1 cellular context compared by ENCODE assay signal in the genomic region with DNA sequence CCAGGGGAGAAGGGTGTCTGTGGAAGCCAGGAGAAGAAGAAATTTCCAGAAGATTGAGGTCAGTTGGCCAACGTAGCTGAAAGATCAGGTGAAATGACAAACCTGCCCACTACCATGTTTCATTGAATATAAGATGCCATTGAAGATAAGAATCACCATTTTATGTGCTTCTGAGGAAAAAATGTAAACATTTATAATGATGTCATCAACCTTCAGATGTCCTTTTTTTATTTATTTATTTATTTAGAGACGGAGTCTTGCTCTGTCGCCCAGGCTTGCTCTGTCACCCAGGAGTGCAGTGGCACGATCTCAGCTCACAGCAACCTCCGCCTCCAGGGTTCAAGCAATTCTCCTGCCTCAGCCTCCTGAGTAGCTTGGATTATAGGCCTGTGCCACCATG.
A peak's percentile ranks its signal among the peaks of the same experiment; 100 is the strongest.
TF ChIP-seq lines count a peak whose summit lies in the region.

No MANE protein-coding gene starts in this region.

TF ChIP-seq in HepG2, 621 proteins besides CTCF, POLR2A, EP300 and RAD21 (continued from another document):
- TF ChIP-seq, protein P1, sequence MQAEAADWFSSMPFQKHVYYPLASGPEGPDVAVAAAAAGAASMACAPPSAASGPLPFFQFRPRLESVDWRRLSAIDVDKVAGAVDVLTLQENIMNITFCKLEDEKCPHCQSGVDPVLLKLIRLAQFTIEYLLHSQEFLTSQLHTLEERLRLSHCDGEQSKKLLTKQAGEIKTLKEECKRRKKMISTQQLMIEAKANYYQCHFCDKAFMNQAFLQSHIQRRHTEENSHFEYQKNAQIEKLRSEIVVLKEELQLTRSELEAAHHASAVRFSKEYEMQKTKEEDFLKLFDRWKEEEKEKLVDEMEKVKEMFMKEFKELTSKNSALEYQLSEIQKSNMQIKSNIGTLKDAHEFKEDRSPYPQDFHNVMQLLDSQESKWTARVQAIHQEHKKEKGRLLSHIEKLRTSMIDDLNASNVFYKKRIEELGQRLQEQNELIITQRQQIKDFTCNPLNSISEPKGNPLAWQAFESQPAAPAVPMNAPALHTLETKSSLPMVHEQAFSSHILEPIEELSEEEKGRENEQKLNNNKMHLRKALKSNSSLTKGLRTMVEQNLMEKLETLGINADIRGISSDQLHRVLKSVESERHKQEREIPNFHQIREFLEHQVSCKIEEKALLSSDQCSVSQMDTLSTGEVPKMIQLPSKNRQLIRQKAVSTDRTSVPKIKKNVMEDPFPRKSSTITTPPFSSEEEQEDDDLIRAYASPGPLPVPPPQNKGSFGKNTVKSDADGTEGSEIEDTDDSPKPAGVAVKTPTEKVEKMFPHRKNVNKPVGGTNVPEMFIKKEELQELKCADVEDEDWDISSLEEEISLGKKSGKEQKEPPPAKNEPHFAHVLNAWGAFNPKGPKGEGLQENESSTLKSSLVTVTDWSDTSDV (CRISPR knock-in tag; IDR thresholded peaks at IDR 0.05): no peak
- TF ChIP-seq, protein P2, sequence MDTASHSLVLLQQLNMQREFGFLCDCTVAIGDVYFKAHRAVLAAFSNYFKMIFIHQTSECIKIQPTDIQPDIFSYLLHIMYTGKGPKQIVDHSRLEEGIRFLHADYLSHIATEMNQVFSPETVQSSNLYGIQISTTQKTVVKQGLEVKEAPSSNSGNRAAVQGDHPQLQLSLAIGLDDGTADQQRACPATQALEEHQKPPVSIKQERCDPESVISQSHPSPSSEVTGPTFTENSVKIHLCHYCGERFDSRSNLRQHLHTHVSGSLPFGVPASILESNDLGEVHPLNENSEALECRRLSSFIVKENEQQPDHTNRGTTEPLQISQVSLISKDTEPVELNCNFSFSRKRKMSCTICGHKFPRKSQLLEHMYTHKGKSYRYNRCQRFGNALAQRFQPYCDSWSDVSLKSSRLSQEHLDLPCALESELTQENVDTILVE (CRISPR knock-in tag; IDR thresholded peaks at IDR 0.05): no peak
- TF ChIP-seq CREB1 (IDR thresholded peaks at IDR 0.05) (peak; percentile 10; the same call in 1 of the 2 replicates), CREB1 (CRISPR knock-in tag; IDR thresholded peaks at IDR 0.05) (no peak), NFIC (IDR thresholded peaks at IDR 0.05; ENCODE audit: low read length) (no peak)
